17 cellular contexts compared by ENCODE assay signal in genomic region chr22:48772286-48772907, GRCh38.
A peak's percentile ranks its signal among the peaks of the same experiment; 100 is the strongest.
DNase-seq lines count a peak whose midpoint lies in the region; ATAC-seq and TF ChIP-seq lines count a peak whose summit lies in the region.
"Had no signal": no experiment of that assay in that cellular context is flagged by ENCODE, and none has a peak within 500 bp of the region (broad histone marks: within the 10 kb centered on the region; RNA-seq: fewer than 3 reads in every experiment).

No MANE protein-coding gene starts in this region.

- no peaks in the 10 kb centered on the region for H3K4me1 ChIP-seq in right atrium auricular region
- H3K4me1 ChIP-seq in left ventricle myocardium inferior: no peaks in the 10 kb centered on the region
- H3K4me1 ChIP-seq: A549, Caco-2 had no signal

- intact Hi-C loops in activated CD8-positive, alpha-beta T cell treated with anti-CD3 and anti-CD28 coated beads for 36 hours (cut with micrococcal nuclease): no loop called here
- intact Hi-C loops in left ventricle myocardium inferior (cut with micrococcal nuclease): no loop called here

- no peak overlapping the region for H3K4me3 Mint-ChIP-seq in activated CD8-positive, alpha-beta T cell treated with anti-CD3 and anti-CD28 coated beads, Interleukin-2, amount 10 ng/mL, durations not matched to agents 7 days and 5 days
- H3K4me3 Mint-ChIP-seq in activated CD8-positive, alpha-beta T cell treated with anti-CD3 and anti-CD28 coated beads for 36 hours: no peak overlapping the region
- no peak overlapping the region for H3K4me3 Mint-ChIP-seq in osteocyte (ENCODE audit: unreplicated experiment)
- H3K4me3 Mint-ChIP-seq: CD4-positive, alpha-beta T cell; HFFc6 had no signal

- H3K27me3 ChIP-seq in right atrium auricular region: no peaks in the 10 kb centered on the region
- H3K27me3 ChIP-seq in left ventricle myocardium inferior (ENCODE audit: low read depth): no peaks in the 10 kb centered on the region

- H3K27ac ChIP-seq in right atrium auricular region (no peak overlapping the region), left ventricle myocardium inferior (replicated peaks) (no peak overlapping the region)
- H3K27ac ChIP-seq: 22Rv1, A549, C4-2B had no signal

- ATAC-seq in activated CD8-positive, alpha-beta T cell treated with anti-CD3 and anti-CD28 coated beads, Interleukin-2, amount 10 ng/mL, durations not matched to agents 7 days and 5 days: no peak
- ATAC-seq in activated CD8-positive, alpha-beta T cell treated with anti-CD3 and anti-CD28 coated beads for 36 hours: no peak
- ATAC-seq in GM19467 (IDR thresholded peaks at IDR 0.05; ENCODE audit: unreplicated experiment): no peak
- ATAC-seq: A549, HCT116 had no signal

- TF ChIP-seq CTCF in activated CD8-positive, alpha-beta T cell treated with anti-CD3 and anti-CD28 coated beads for 36 hours (IDR thresholded peaks at IDR 0.05): no peak
- TF ChIP-seq CTCF in right atrium auricular region (IDR thresholded peaks at IDR 0.05) (no peak), left ventricle myocardium inferior (IDR thresholded peaks at IDR 0.05; ENCODE audit: borderline replicate concordance) (no peak), osteocyte (IDR thresholded peaks at IDR 0.05) (no peak)

- peaks cover 4% of the 10 kb centered on the region for H3K9me3 Mint-ChIP-seq in activated CD8-positive, alpha-beta T cell treated with anti-CD3 and anti-CD28 coated beads, Interleukin-2, amount 10 ng/mL, durations not matched to agents 7 days and 5 days (ENCODE audit: insufficient read depth)
- peaks cover 16% of the 10 kb centered on the region for H3K9me3 Mint-ChIP-seq in activated CD8-positive, alpha-beta T cell treated with anti-CD3 and anti-CD28 coated beads for 36 hours
- H3K9me3 Mint-ChIP-seq in osteocyte (ENCODE audit: unreplicated experiment): peaks cover 44% of the 10 kb centered on the region

- H3K4me3 ChIP-seq in right atrium auricular region (no peak overlapping the region), left ventricle myocardium inferior (no peak overlapping the region)
- H3K4me3 ChIP-seq: A549 had no signal

- DNase-seq in activated CD8-positive, alpha-beta T cell treated with anti-CD3 and anti-CD28 coated beads, Interleukin-2, amount 10 ng/mL, durations not matched to agents 7 days and 5 days: peak; percentile 11
- DNase-seq in activated CD8-positive, alpha-beta T cell treated with anti-CD3 and anti-CD28 coated beads for 36 hours: no peak
- peak; percentile 44 for DNase-seq in right atrium auricular region (ENCODE audit: low spot score)
- no peak for DNase-seq in left ventricle myocardium inferior
- DNase-seq in osteocyte (ENCODE audit: extremely low spot score, unreplicated experiment): peak; percentile 73
- no peak for DNase-seq in hepatic stellate cell (ENCODE audit: low spot score)
- DNase-seq: AML-193; Caco-2; CD4-positive, alpha-beta T cell; GOT3; H7; HFFc6 had no signal

- CTCF ChIA-PET in activated CD8-positive, alpha-beta T cell treated with anti-CD3 and anti-CD28 coated beads, Interleukin-2, amount 10 ng/mL, durations not matched to agents 7 days and 5 days (lab: Charles Lee): no interaction called here
- CTCF ChIA-PET in activated CD8-positive, alpha-beta T cell treated with anti-CD3 and anti-CD28 coated beads for 36 hours (lab: Charles Lee): interaction anchor here (1.6 kb wide), 1 partner anchor 11 kb away, joined by 4 read pairs; no protein-coding TSS in a partner anchor

- peaks cover 0 to 33% of the 10 kb centered on the region in 2 donors for H3K9me3 ChIP-seq in right atrium auricular region
- H3K9me3 ChIP-seq in left ventricle myocardium inferior (replicated peaks): peaks cover 48% of the 10 kb centered on the region
- H3K9me3 ChIP-seq: Caco-2 had no signal

- POLR2A ChIA-PET in activated CD8-positive, alpha-beta T cell treated with anti-CD3 and anti-CD28 coated beads, Interleukin-2, amount 10 ng/mL, durations not matched to agents 7 days and 5 days (lab: Charles Lee): no interaction called here
- POLR2A ChIA-PET in activated CD8-positive, alpha-beta T cell treated with anti-CD3 and anti-CD28 coated beads for 36 hours (lab: Charles Lee): no interaction called here

- no peaks in the 10 kb centered on the region for H3K4me1 Mint-ChIP-seq in activated CD8-positive, alpha-beta T cell treated with anti-CD3 and anti-CD28 coated beads, Interleukin-2, amount 10 ng/mL, durations not matched to agents 7 days and 5 days (ENCODE audit: low read depth)
- no peaks in the 10 kb centered on the region for H3K4me1 Mint-ChIP-seq in activated CD8-positive, alpha-beta T cell treated with anti-CD3 and anti-CD28 coated beads for 36 hours (ENCODE audit: low read depth)
- no peaks in the 10 kb centered on the region for H3K4me1 Mint-ChIP-seq in osteocyte (ENCODE audit: unreplicated experiment)

- H3K36me3 Mint-ChIP-seq in activated CD8-positive, alpha-beta T cell treated with anti-CD3 and anti-CD28 coated beads, Interleukin-2, amount 10 ng/mL, durations not matched to agents 7 days and 5 days (ENCODE audit: low read depth): no peaks in the 10 kb centered on the region
- no peaks in the 10 kb centered on the region for H3K36me3 Mint-ChIP-seq in activated CD8-positive, alpha-beta T cell treated with anti-CD3 and anti-CD28 coated beads for 36 hours (ENCODE audit: low read depth)
- no peaks in the 10 kb centered on the region for H3K36me3 Mint-ChIP-seq in osteocyte (ENCODE audit: unreplicated experiment)

- H3K36me3 ChIP-seq in right atrium auricular region (no peaks in the 10 kb centered on the region), left ventricle myocardium inferior (no peaks in the 10 kb centered on the region)

- no peak overlapping the region for H3K27ac Mint-ChIP-seq in activated CD8-positive, alpha-beta T cell treated with anti-CD3 and anti-CD28 coated beads, Interleukin-2, amount 10 ng/mL, durations not matched to agents 7 days and 5 days
- H3K27ac Mint-ChIP-seq in activated CD8-positive, alpha-beta T cell treated with anti-CD3 and anti-CD28 coated beads for 36 hours: no peak overlapping the region
- no peak overlapping the region for H3K27ac Mint-ChIP-seq in osteocyte (ENCODE audit: unreplicated experiment)
- H3K27ac Mint-ChIP-seq: CD4-positive, alpha-beta T cell; HFFc6 had no signal

- peaks cover 3% of the 10 kb centered on the region for H3K27me3 Mint-ChIP-seq in activated CD8-positive, alpha-beta T cell treated with anti-CD3 and anti-CD28 coated beads, Interleukin-2, amount 10 ng/mL, durations not matched to agents 7 days and 5 days (ENCODE audit: low read depth)
- peaks cover 6% of the 10 kb centered on the region for H3K27me3 Mint-ChIP-seq in activated CD8-positive, alpha-beta T cell treated with anti-CD3 and anti-CD28 coated beads for 36 hours
- H3K27me3 Mint-ChIP-seq in osteocyte (ENCODE audit: unreplicated experiment): no peaks in the 10 kb centered on the region

Comparison
In these comparisons a context has a peak if more than half of its experiments do, and no peak if none do; other contexts are left out.
1. DNase-seq: peak in activated CD8-positive, alpha-beta T cell treated with anti-CD3 and anti-CD28 coated beads, Interleukin-2, amount 10 ng/mL, durations not matched to agents 7 days and 5 days (single experiment), right atrium auricular region (single experiment) and osteocyte (single experiment); none in activated CD8-positive, alpha-beta T cell treated with anti-CD3 and anti-CD28 coated beads for 36 hours (single experiment), left ventricle myocardium inferior (single experiment) and hepatic stellate cell (single experiment).